Comparison of ENCODE assay signal across 8 cellular contexts in the genomic region with DNA sequence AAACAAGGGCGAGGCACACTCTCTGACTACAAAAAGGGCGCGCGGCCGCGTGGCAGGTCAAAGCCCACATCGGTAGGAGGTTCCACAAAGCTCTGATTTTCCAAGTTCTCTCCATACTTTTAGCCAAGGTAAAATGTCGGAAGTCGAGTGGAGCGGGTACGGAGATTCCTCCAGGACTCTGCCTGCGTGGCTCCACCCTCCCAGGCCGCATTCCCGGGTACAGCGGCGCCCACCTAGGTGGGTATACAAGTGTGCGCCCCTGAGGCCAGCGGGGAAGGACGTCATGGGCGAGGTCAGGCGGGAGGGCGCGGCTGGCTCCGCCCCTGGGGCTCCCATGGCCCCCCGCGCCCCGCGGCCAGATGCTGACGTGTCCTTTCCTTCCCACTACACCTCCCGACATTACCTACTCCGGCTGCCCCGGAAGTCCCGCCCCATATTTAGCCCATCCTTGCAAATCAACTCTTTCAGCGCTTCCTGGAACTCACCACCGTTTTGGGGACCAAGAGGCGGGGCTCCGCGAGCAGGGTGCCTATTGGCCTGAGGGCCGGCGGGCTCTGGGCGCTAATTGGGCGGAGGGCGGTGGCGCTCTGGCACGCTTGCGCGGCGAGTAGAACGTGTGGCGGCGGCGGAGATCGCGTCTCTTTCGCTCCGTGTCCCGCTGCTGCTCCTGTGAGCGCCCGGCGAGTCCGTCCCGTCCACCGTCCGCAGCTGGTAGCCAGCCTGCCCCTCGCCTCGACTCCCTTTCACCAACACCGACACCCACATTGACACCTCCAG. TPM values are rescaled to one million over a fixed set of nuclear protein-coding genes. Genes with fewer than 3 reads are reported as not detected.
DNase-seq lines count a peak whose midpoint lies in the region; ATAC-seq and TF ChIP-seq lines count a peak whose summit lies in the region.

Gene SND1, plus strand, starts transcription at position 639 of the 777 bp plus-strand sequence. CDS start 180 bp downstream, outside the sequence.

- peak; percentile 93 for ATAC-seq in HG02623 (IDR thresholded peaks at IDR 0.05; ENCODE audit: unreplicated experiment)
- ATAC-seq in omental fat pad (ENCODE audit: low FRiP score) = peak; percentile 99

- no peaks in the 10 kb centered on the region for H3K27me3 Mint-ChIP-seq in activated naive CD8-positive, alpha-beta T cell

- H3K27ac ChIP-seq in testis = peak within 1 kb of the TSS; percentile 91 to 92

- peak within 1 kb of the TSS; percentile 95 for H3K27ac Mint-ChIP-seq in activated naive CD8-positive, alpha-beta T cell

- H3K4me1 ChIP-seq in testis = peaks cover 30% of the 10 kb centered on the region

- peaks cover 10% of the 10 kb centered on the region for H3K36me3 Mint-ChIP-seq in activated naive CD8-positive, alpha-beta T cell

- peak; percentile 98 for DNase-seq in GM10248 (ENCODE audit: extremely low spot score)
- peak; percentile 99 for DNase-seq in NCI-H1105 (lab: John Stamatoyannopoulos, UW)
- DNase-seq in SKM-1 treated with dmso at 0.1 percent for 144 hours (lab: John Stamatoyannopoulos, UW; ENCODE audit: unreplicated experiment) = peak; percentile 98
- DNase-seq in glomerular endothelial cell (ENCODE audit: extremely low read depth, low read depth, low spot score) = peak; percentile 86
- peak; percentile 98 for DNase-seq in omental fat pad (ENCODE audit: low spot score)
- peak; percentile 100 for DNase-seq in testis

- TF ChIP-seq CTCF in GM10248 (IDR thresholded peaks at IDR 0.05; ENCODE audit: control extremely low read depth, extremely low read depth, low read depth, missing control alignments) (no peak), omental fat pad (IDR thresholded peaks at IDR 0.05) (no peak), testis (IDR thresholded peaks at IDR 0.05) (no peak)

- peak within 1 kb of the TSS; percentile 99 for H3K4me3 Mint-ChIP-seq in activated naive CD8-positive, alpha-beta T cell

- H3K9me3 ChIP-seq in testis = no peaks in the 10 kb centered on the region

- intact Hi-C loops in testis (cut with DNase I; ENCODE audit: low total_unique reads) = no loop called here

- no peaks in the 10 kb centered on the region for H3K36me3 ChIP-seq in testis (ENCODE audit: low read depth, missing control alignments)

- 0 to 1% methylated on average over 8 to 67 of the region's 67 CpGs for WGBS in testis, 2 donors

- H3K4me3 ChIP-seq in testis = peak within 1 kb of the TSS; percentile 78 to 87

- H3K27me3 ChIP-seq in testis = no peaks in the 10 kb centered on the region

- CTCF ChIA-PET in GM10248 (lab: Yijun Ruan, JAX) = interaction anchor here (1.0 kb wide), 1 partner anchor 12 kb away, joined by 3 read pairs; no protein-coding TSS in a partner anchor

- TF ChIP-seq POLR2A in testis (IDR thresholded peaks at IDR 0.05) = peak; percentile 30

- POLR2A ChIA-PET in GM10248 (lab: Yijun Ruan, JAX) = no interaction called here

- no peaks in the 10 kb centered on the region for H3K9me3 Mint-ChIP-seq in activated naive CD8-positive, alpha-beta T cell (ENCODE audit: low read depth)

- peaks cover 44% of the 10 kb centered on the region for H3K4me1 Mint-ChIP-seq in activated naive CD8-positive, alpha-beta T cell (ENCODE audit: low read depth)

RNA-seq across cellular contexts. Expression of gene SND1, which starts in this region (rescaled TPM):
- total RNA-seq in glomerular endothelial cell (185 and 193 TPM in 2 replicates), omental fat pad (100 to 1,000 TPM in 3 of 4 donors, 10 to 100 TPM in 1; 90.8 to 140 (median 125) TPM), testis (100 to 1,000 TPM; 179 to 207 TPM)
- polyA plus RNA-seq in testis (ENCODE audit: insufficient read depth, low read depth, low replicate concordance) = 132 TPM

Comparison
In these comparisons a context has a peak if more than half of its experiments do, and no peak if none do; other contexts are left out.
1. Peak in every context shown above with its lines: DNase-seq, ATAC-seq, H3K4me3 ChIP-seq and H3K27ac ChIP-seq.